ENCODE assay signal across 15 cellular contexts in genomic region chr12:63841611-63842010, GRCh38. TPM values are rescaled to one million over a fixed set of nuclear protein-coding genes. Genes with fewer than 3 reads are reported as not detected.
A peak's percentile ranks its signal among the peaks of the same experiment; 100 is the strongest.
DNase-seq lines count a peak whose midpoint lies in the region; ATAC-seq and TF ChIP-seq lines count a peak whose summit lies in the region.
"Had no signal": no experiment of that assay in that cellular context is flagged by ENCODE, and none has a peak within 500 bp of the region (broad histone marks: within the 10 kb centered on the region; RNA-seq: fewer than 3 reads in every experiment).

No MANE protein-coding gene starts in this region.

- CTCF ChIA-PET in CD8-positive, alpha-beta T cell (lab: Charles Lee), result interaction anchor here (1.4 kb wide), 1 partner anchor 414 kb away, joined by 4 read pairs; no protein-coding TSS in a partner anchor

- H3K27me3 Mint-ChIP-seq in CD8-positive, alpha-beta T cell (ENCODE audit: low read depth), result peaks cover 30% of the 10 kb centered on the region

- peaks cover 7% of the 10 kb centered on the region for H3K4me1 ChIP-seq in CD8-positive, alpha-beta T cell (ENCODE audit: insufficient read depth, low read length)
- H3K4me1 ChIP-seq in parathyroid adenoma, result peaks cover 5% of the 10 kb centered on the region
- H3K4me1 ChIP-seq in transverse colon, result peaks cover 0 to 14% (median 13%) of the 10 kb centered on the region in 4 donors

- peak overlapping the region; percentile 35 for H2AFZ ChIP-seq in parathyroid adenoma

- TF ChIP-seq CTCF in CD8-positive, alpha-beta T cell (IDR thresholded peaks at IDR 0.05), result no peak
- TF ChIP-seq CTCF in fibroblast of the aortic adventitia (IDR thresholded peaks at IDR 0.05; ENCODE audit: insufficient read depth, low read length) (no peak), parathyroid adenoma (IDR thresholded peaks at IDR 0.05) (no peak), transverse colon (IDR thresholded peaks at IDR 0.05) (no peak)

- peaks cover 2% of the 10 kb centered on the region for H3K79me2 ChIP-seq in parathyroid adenoma

- H3K36me3 Mint-ChIP-seq in CD8-positive, alpha-beta T cell, result peaks cover 2% of the 10 kb centered on the region

- no peak overlapping the region for H3K4me3 ChIP-seq in CD8-positive, alpha-beta T cell (ENCODE audit: low read depth, low read length)
- H3K4me3 ChIP-seq in fibroblast of the aortic adventitia (ENCODE audit: low read depth, low read length) (no peak overlapping the region), parathyroid adenoma (ENCODE audit: low read depth, low read length) (no peak overlapping the region), transverse colon (no peak overlapping the region)
- H3K4me3 ChIP-seq: BLaER1 had no signal

- H3K27me3 ChIP-seq in CD8-positive, alpha-beta T cell (ENCODE audit: insufficient read depth, low read length), result peaks cover 12% of the 10 kb centered on the region
- H3K27me3 ChIP-seq in parathyroid adenoma (ENCODE audit: control insufficient read depth, insufficient read depth, low read length), result no peaks in the 10 kb centered on the region
- H3K27me3 ChIP-seq in transverse colon, result no peaks in the 10 kb centered on the region
- H3K27me3 ChIP-seq: BLaER1 had no signal

- TF ChIP-seq EP300 in transverse colon (IDR thresholded peaks at IDR 0.05; ENCODE audit: low read depth), result no peak

- intact Hi-C loops in CD8-positive, alpha-beta T cell (cut with DNase I, micrococcal nuclease), result loop anchor here in 1 of 2 experiments (5.0 kb wide), 1 partner anchor 551 kb away; the partner anchor contains the start of gene C12orf56
- intact Hi-C loops in transverse colon (cut with DNase I; ENCODE audit: low total_unique reads), result loop anchor here (5.0 to 10.0 kb wide), 2 partner anchors 243 to 416 kb away; no protein-coding TSS in a partner anchor

- DNase-seq in CD8-positive, alpha-beta T cell, result no peak
- DNase-seq in NCI-H69 (lab: John Stamatoyannopoulos, UW) (peak; percentile 39), fibroblast of the aortic adventitia (ENCODE audit: low read depth) (peak; percentile 50), globus pallidus (ENCODE audit: low spot score) (no peak), AML-193 (lab: John Stamatoyannopoulos, UW) (no peak), transverse colon (no peak)
- DNase-seq: H9; Kasumi-1; NCI-H2029; NCI-H2171 treated with DMSO at 0.1 percent for 48 hours; NCI-H510A; NK-92 treated with Interleukin-12 subunit alpha and Interleukin-12 subunit beta, amount 100 ng/mL, for 24 hours; OCI-M1 had no signal

- H3K36me3 ChIP-seq in CD8-positive, alpha-beta T cell (ENCODE audit: insufficient read depth, low read length), result no peaks in the 10 kb centered on the region
- H3K36me3 ChIP-seq in parathyroid adenoma (ENCODE audit: control insufficient read depth, insufficient read depth, low read length), result no peaks in the 10 kb centered on the region
- no peaks in the 10 kb centered on the region for H3K36me3 ChIP-seq in transverse colon
- H3K36me3 ChIP-seq: BLaER1 had no signal

- POLR2A ChIA-PET in CD8-positive, alpha-beta T cell (lab: Charles Lee), result no interaction called here

- H3K4me1 Mint-ChIP-seq in CD8-positive, alpha-beta T cell (ENCODE audit: low read depth), result peaks cover 10% of the 10 kb centered on the region

- H3K4me2 ChIP-seq in parathyroid adenoma (ENCODE audit: low read length), result no peak overlapping the region
- H3K4me2 ChIP-seq: BLaER1 had no signal

- H3K9me3 ChIP-seq in CD8-positive, alpha-beta T cell (ENCODE audit: low read length), result no peaks in the 10 kb centered on the region
- no peaks in the 10 kb centered on the region for H3K9me3 ChIP-seq in parathyroid adenoma (ENCODE audit: control insufficient read depth, low read length)
- no peaks in the 10 kb centered on the region for H3K9me3 ChIP-seq in transverse colon
- H3K9me3 ChIP-seq: BLaER1 had no signal

- no peak for ATAC-seq in CD8-positive, alpha-beta T cell

- no peaks in the 10 kb centered on the region for H3K9me3 Mint-ChIP-seq in CD8-positive, alpha-beta T cell
- H3K9me3 Mint-ChIP-seq: H9 had no signal

- peak overlapping the region; percentile 23 for H3K4me3 Mint-ChIP-seq in CD8-positive, alpha-beta T cell
- H3K4me3 Mint-ChIP-seq: H9 had no signal

- no peak overlapping the region for H3K27ac Mint-ChIP-seq in CD8-positive, alpha-beta T cell
- H3K27ac Mint-ChIP-seq: H9 had no signal

- in situ Hi-C loops in transverse colon (cut with MboI; ENCODE audit: low pct_ligation_motif_present in 1 of 4, low pct_unique_long_range_greater_than_20kb in 1 of 4, low sequenced_read_pairs in 3 of 4), result loop anchor here in 3 of 4 donors (10.0 to 25.0 kb wide), 5 partner anchors 243 to 571 kb away; partner anchors contain the start of genes C12orf56 (in 2 of the 3) and XPOT (in 1 of the 3)

- no peak overlapping the region for H3K9ac ChIP-seq in parathyroid adenoma
- H3K9ac ChIP-seq: BLaER1 had no signal

- WGBS in transverse colon (ENCODE audit: low coverage in 1 of 2), 2 donors, result 52 to 55% methylated on average over 2 to 4 of the region's 4 CpGs

- TF ChIP-seq POLR2A in transverse colon (IDR thresholded peaks at IDR 0.05), result no peak

- no peak overlapping the region for H3K27ac ChIP-seq in CD8-positive, alpha-beta T cell (ENCODE audit: low read depth, low read length)
- H3K27ac ChIP-seq in parathyroid adenoma (no peak overlapping the region), transverse colon (no peak overlapping the region)
- H3K27ac ChIP-seq: BLaER1 had no signal

RNA-seq across cellular contexts. Expression of gene SRGAP1, which starts 2.9 kb away (rescaled TPM):
- under 1 TPM in 1 of 2 experiments, not detected in 1; 0.03 TPM for total RNA-seq in CD8-positive, alpha-beta T cell
- 11.9 and 25.8 TPM in 2 replicates for total RNA-seq in fibroblast of the aortic adventitia (ENCODE audit: low replicate concordance)
- 100 to 1,000 TPM in 1 of 4 donors, 10 to 100 TPM in 3; 16.0 to 720 (median 51.4) TPM for total RNA-seq in transverse colon

Comparison
In these comparisons a context has a peak if more than half of its experiments do, and no peak if none do; other contexts are left out.
1. DNase-seq: peak in NCI-H69 (single experiment) and fibroblast of the aortic adventitia (single experiment); none in CD8-positive, alpha-beta T cell (0 of 7), globus pallidus (single experiment), AML-193 (0 of 2) and transverse colon (single experiment).
2. RNA of gene SRGAP1, which starts 2.9 kb away (total RNA-seq): 16.0 to 720 TPM in transverse colon and 11.9 to 25.8 TPM in fibroblast of the aortic adventitia; 0.03 TPM in CD8-positive, alpha-beta T cell; every median in the first group is over 10 times any median in the second.